In genomic region chr15:88627463-88627862, GRCh38 we compare ENCODE assay signal across 1 cellular context.
TF ChIP-seq lines count a peak whose summit lies in the region.

No MANE protein-coding gene starts in this region.

TF ChIP-seq in GM12878, 131 proteins besides CTCF, POLR2A, EP300 and RAD21 (continued from another document):
- TF ChIP-seq EZH2 (IDR thresholded peaks at IDR 0.05; ENCODE audit: borderline replicate concordance, control insufficient read depth, low read depth, low read length) (no peak), TCF7 (IDR thresholded peaks at IDR 0.05; ENCODE audit: borderline replicate concordance) (peak; percentile 49; the same call in 1 of the 2 replicates), BACH1 (IDR thresholded peaks at IDR 0.05; ENCODE audit: borderline replicate concordance) (0 out of 2 replicates have a peak, but pooled peaks have one; percentile 7)
